Comparison of ENCODE assay signal across 21 cellular contexts in genomic region chr7:20170626-20171025, GRCh38. TPM values are rescaled to one million over a fixed set of nuclear protein-coding genes. Genes with fewer than 3 reads are reported as not detected.
"Had no signal": no experiment of that assay in that cellular context is flagged by ENCODE, and none has a peak within 500 bp of the region (broad histone marks: within the 10 kb centered on the region; RNA-seq: fewer than 3 reads in every experiment).

No MANE protein-coding gene starts in this region.

- DNase-seq: activated CD4-positive, alpha-beta memory T cell treated with anti-CD3 and anti-CD28 coated beads for 36 hours; activated CD4-positive, CD25-positive, alpha-beta regulatory T cell treated with anti-CD3 and anti-CD28 coated beads, Interleukin-2, amount 50 U/mL, for 72 hours; activated naive CD4-positive, alpha-beta T cell treated with anti-CD3 and anti-CD28 coated beads, Interleukin-2, amount 10 ng/mL, durations not matched to agents 7 days and 5 days; activated T-cell treated with anti-CD3 and anti-CD28 coated beads, Interleukin-2, amount 50 U/mL, for 24 hours; adrenal gland; cortex of kidney; effector CD4-positive, alpha-beta T cell; esophagus squamous epithelium; left colon; lower lobe of right lung; nephron progenitor cell; spleen; stimulated activated CD4-positive, alpha-beta T cell treated with anti-CD3 and anti-CD28 coated beads, Interleukin-1b, Interleukin-23, amount 100 ng/mL, for 48 hours; stimulated activated naive CD8-positive, alpha-beta T cell treated with anti-CD3 and anti-CD28 coated beads, Interleukin-15, amount 100 ng/mL, for 72 hours; T-cell; T1000; testis; upper lobe of left lung had no signal

- H3K9me3 ChIP-seq: esophagus squamous epithelium, gastroesophageal sphincter, lower lobe of right lung, spleen, testis, upper lobe of left lung had no signal

- H3K27me3 ChIP-seq: adrenal gland, esophagus squamous epithelium, gastroesophageal sphincter, spleen, testis, upper lobe of left lung had no signal

- H3K4me1 ChIP-seq: adrenal gland, esophagus squamous epithelium, lower lobe of right lung, spleen, testis, upper lobe of left lung had no signal

- ATAC-seq: gastroesophageal sphincter; left colon; lower lobe of right lung; sciatic nerve; stimulated activated naive CD8-positive, alpha-beta T cell treated with anti-CD3 and anti-CD28 coated beads, Interleukin-15, amount 100 ng/mL, for 72 hours; T-cell had no signal

- H3K27ac ChIP-seq: adrenal gland, esophagus squamous epithelium, gastroesophageal sphincter, lower lobe of right lung, spleen, testis, upper lobe of left lung had no signal

- H3K4me3 ChIP-seq: adrenal gland, esophagus squamous epithelium, gastroesophageal sphincter, lower lobe of right lung, spleen, testis, upper lobe of left lung had no signal

- H3K36me3 ChIP-seq: adrenal gland, esophagus squamous epithelium, gastroesophageal sphincter, lower lobe of right lung, spleen, upper lobe of left lung had no signal

RNA-seq across cellular contexts. Expression of gene MACC1, which starts 46.6 kb away (rescaled TPM):
- total RNA-seq: osteocyte had no signal
